Comparison of ENCODE assay signal across 9 cellular contexts in the genomic region with DNA sequence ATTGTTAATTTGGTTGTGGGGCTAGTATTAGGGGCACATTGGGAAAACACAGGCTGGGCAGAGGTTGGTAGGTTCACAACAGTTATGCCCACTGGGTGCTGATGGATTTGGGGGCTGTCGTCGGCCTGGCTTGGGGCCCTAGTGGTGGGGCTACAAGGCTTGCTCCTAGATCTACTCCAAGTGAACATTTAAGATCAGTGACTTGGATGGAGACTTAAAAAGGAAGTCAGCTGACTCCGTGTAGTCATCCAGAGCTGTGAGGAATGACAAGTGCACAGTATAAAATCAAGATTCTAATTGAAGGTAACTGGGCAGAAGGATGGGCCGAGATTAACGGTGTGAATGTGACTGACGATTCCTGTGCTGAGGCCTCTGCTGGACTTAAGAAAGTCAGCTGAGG. TPM values are rescaled to one million over a fixed set of nuclear protein-coding genes. Genes with fewer than 3 reads are reported as not detected.
DNase-seq lines count a peak whose midpoint lies in the region; ATAC-seq and TF ChIP-seq lines count a peak whose summit lies in the region.
"Had no signal": no experiment of that assay in that cellular context is flagged by ENCODE, and none has a peak within 500 bp of the region (broad histone marks: within the 10 kb centered on the region; RNA-seq: fewer than 3 reads in every experiment).

No MANE protein-coding gene starts in this region.

- H3K27me3 ChIP-seq in heart right ventricle (peaks cover 0 to 5% (median 0%) of the 10 kb centered on the region in 7 donors), ascending aorta (no peaks in the 10 kb centered on the region), uterus (no peaks in the 10 kb centered on the region)

- H3K27ac ChIP-seq in heart right ventricle (peak overlapping the region in 9 of 10 donors; percentile 34 to 100 (median 95)), ascending aorta (peak overlapping the region; percentile 96 to 99), uterus (peak overlapping the region; percentile 90 to 98)

- TF ChIP-seq CTCF in heart right ventricle (IDR thresholded peaks at IDR 0.05) = no peak
- no peak for TF ChIP-seq CTCF in ascending aorta (IDR thresholded peaks at IDR 0.05)
- no peak for TF ChIP-seq CTCF in uterus (IDR thresholded peaks at IDR 0.05)

- H3K4me1 Mint-ChIP-seq in naive thymus-derived CD8-positive, alpha-beta T cell = peaks cover 21 to 79% (median 55%) of the 10 kb centered on the region in 4 donors

- POLR2A ChIA-PET in naive thymus-derived CD8-positive, alpha-beta T cell (lab: Charles Lee) = interaction anchor here (1.6 to 1.9 kb wide), 2 partner anchors 12 to 31 kb away, joined by 4 to 12 read pairs; a partner anchor contains a TSS

- ATAC-seq in heart right ventricle (no peak), left ventricle myocardium superior (no peak), HG03025 (IDR thresholded peaks at IDR 0.05; ENCODE audit: low FRiP score, unreplicated experiment) (no peak), GM19467 (IDR thresholded peaks at IDR 0.05; ENCODE audit: unreplicated experiment) (no peak)
- no peak for ATAC-seq in naive thymus-derived CD8-positive, alpha-beta T cell

- no peaks in the 10 kb centered on the region for H3K36me3 Mint-ChIP-seq in naive thymus-derived CD8-positive, alpha-beta T cell

- H3K4me3 ChIP-seq in heart right ventricle = peak overlapping the region in 9 of 10 donors; percentile 63 to 87 (median 78)
- peak overlapping the region; percentile 87 to 95 for H3K4me3 ChIP-seq in ascending aorta
- peak overlapping the region in 1 of 2 donors; percentile 76 for H3K4me3 ChIP-seq in uterus

- H3K9me3 Mint-ChIP-seq in naive thymus-derived CD8-positive, alpha-beta T cell = no peaks in the 10 kb centered on the region

- H3K4me3 Mint-ChIP-seq in naive thymus-derived CD8-positive, alpha-beta T cell = peak overlapping the region; percentile 48 to 83 (median 62)

- 48 to 53% methylated on average over 6 of the region's 6 CpGs for WGBS in heart right ventricle, 2 donors

- H3K36me3 ChIP-seq in heart right ventricle = no peaks in the 10 kb centered on the region
- H3K36me3 ChIP-seq in ascending aorta = no peaks in the 10 kb centered on the region
- no peaks in the 10 kb centered on the region for H3K36me3 ChIP-seq in uterus

- TF ChIP-seq POLR2A in uterus (IDR thresholded peaks at IDR 0.05) = peak; percentile 11 to 13

- peak overlapping the region; percentile 36 to 94 (median 76) for H3K27ac Mint-ChIP-seq in naive thymus-derived CD8-positive, alpha-beta T cell

- H3K9me3 ChIP-seq in heart right ventricle = no peaks in the 10 kb centered on the region
- no peaks in the 10 kb centered on the region for H3K9me3 ChIP-seq in ascending aorta
- H3K9me3 ChIP-seq in uterus = no peaks in the 10 kb centered on the region

- peaks cover 35 to 97% (median 81%) of the 10 kb centered on the region in 9 donors for H3K4me1 ChIP-seq in heart right ventricle
- peaks cover 13 to 57% of the 10 kb centered on the region in 2 donors for H3K4me1 ChIP-seq in ascending aorta
- H3K4me1 ChIP-seq in uterus = peaks cover 7 to 14% of the 10 kb centered on the region in 2 donors

- DNase-seq in heart right ventricle (no peak), left ventricle myocardium superior (no peak), ascending aorta (ENCODE audit: low spot score in 2 of 2) (no peak), uterus (peak in 1 of 2 donors; percentile 40), islet precursor cell (no peak)
- DNase-seq in naive thymus-derived CD8-positive, alpha-beta T cell = no peak
- DNase-seq: NCI-H1436 treated with DMSO at 0.1 percent for 48 hours had no signal

- intact Hi-C loops in heart right ventricle (cut with DNase I) = no loop called here
- intact Hi-C loops in left ventricle myocardium superior (cut with micrococcal nuclease) = no loop called here
- intact Hi-C loops in ascending aorta (cut with DNase I) = loop anchor here (10.0 kb wide), 1 partner anchor 206 kb away; no protein-coding TSS in a partner anchor
- intact Hi-C loops in uterus (cut with DNase I; ENCODE audit: low total_unique reads) = no loop called here

- no peaks in the 10 kb centered on the region for H3K27me3 Mint-ChIP-seq in naive thymus-derived CD8-positive, alpha-beta T cell

RNA-seq across cellular contexts. Expression of a gene that starts 12.8 kb away (rescaled TPM):
- total RNA-seq in heart right ventricle (100 to 1,000 TPM in 6 of 10 donors, 10 to 100 TPM in 4; 34.6 to 588 (median 105) TPM), left ventricle myocardium superior (58.9 TPM), ascending aorta (722 TPM), uterus (100 to 1,000 TPM in 3 of 4 donors, 10 to 100 TPM in 1; 31.7 to 297 (median 135) TPM)
- 10 to 100 TPM; 53.2 to 83.0 TPM for polyA plus RNA-seq in heart right ventricle
- total RNA-seq in naive thymus-derived CD8-positive, alpha-beta T cell = 1 to 10 TPM; 1.9 to 2.4 TPM
- polyA plus RNA-seq in naive thymus-derived CD8-positive, alpha-beta T cell = under 1 TPM; 0.39 to 0.79 (median 0.45) TPM

RNA-seq across cellular contexts. Expression of a gene that starts 31.3 kb away (rescaled TPM):
- total RNA-seq in heart right ventricle (10 to 100 TPM; 17.5 to 31.8 (median 22.2) TPM), left ventricle myocardium superior (26.5 TPM), ascending aorta (39.8 TPM), uterus (10 to 100 TPM; 28.3 to 42.1 (median 37.2) TPM)
- 10 to 100 TPM; 14.6 to 90.2 TPM for polyA plus RNA-seq in heart right ventricle
- 10 to 100 TPM; 18.0 to 19.4 TPM for total RNA-seq in naive thymus-derived CD8-positive, alpha-beta T cell
- 10 to 100 TPM; 17.6 to 28.8 (median 22.2) TPM for polyA plus RNA-seq in naive thymus-derived CD8-positive, alpha-beta T cell

RNA-seq across cellular contexts. Expression of a gene that starts 31.7 kb away (rescaled TPM):
- total RNA-seq in heart right ventricle = 10 to 100 TPM; 16.6 to 47.0 (median 23.9) TPM
- polyA plus RNA-seq in heart right ventricle = 10 to 100 TPM; 27.2 to 58.8 TPM
- 22.2 TPM for total RNA-seq in left ventricle myocardium superior
- total RNA-seq in ascending aorta = 32.6 TPM
- total RNA-seq in naive thymus-derived CD8-positive, alpha-beta T cell = 10 to 100 TPM; 35.7 to 36.5 TPM
- polyA plus RNA-seq in naive thymus-derived CD8-positive, alpha-beta T cell = 1 to 10 TPM; 2.0 to 5.2 (median 2.6) TPM
- 100 to 1,000 TPM in 1 of 4 donors, 10 to 100 TPM in 2, 1 to 10 TPM in 1; 6.4 to 153 (median 42.1) TPM for total RNA-seq in uterus

RNA-seq across cellular contexts. Expression of a gene that starts 41.1 kb away (rescaled TPM):
- total RNA-seq in heart right ventricle (under 1 TPM in 3 of 10 donors, not detected in 7; 0.19 to 0.52 (median 0.26) TPM), left ventricle myocardium superior (not detected), ascending aorta (7.9 TPM), uterus (not detected)
- polyA plus RNA-seq in heart right ventricle = under 1 TPM in 1 of 2 donors, not detected in 1; 0.29 TPM
- not detected for total RNA-seq in naive thymus-derived CD8-positive, alpha-beta T cell
- polyA plus RNA-seq in naive thymus-derived CD8-positive, alpha-beta T cell = not detected

Comparison
In these comparisons a context has a peak if more than half of its experiments do, and no peak if none do; other contexts are left out.
1. RNA of a gene that starts 12.8 kb away (total RNA-seq): 722 TPM in ascending aorta (single experiment), 31.7 to 297 TPM in uterus, 34.6 to 588 TPM in heart right ventricle and 58.9 TPM in left ventricle myocardium superior (single experiment); 1.9 to 2.4 TPM in naive thymus-derived CD8-positive, alpha-beta T cell; every median in the first group is over 4 times any median in the second.
2. Peak in every context shown above with its lines, with median percentiles within 50 percentile points of each other: H3K27ac ChIP-seq.